In the genomic region with DNA sequence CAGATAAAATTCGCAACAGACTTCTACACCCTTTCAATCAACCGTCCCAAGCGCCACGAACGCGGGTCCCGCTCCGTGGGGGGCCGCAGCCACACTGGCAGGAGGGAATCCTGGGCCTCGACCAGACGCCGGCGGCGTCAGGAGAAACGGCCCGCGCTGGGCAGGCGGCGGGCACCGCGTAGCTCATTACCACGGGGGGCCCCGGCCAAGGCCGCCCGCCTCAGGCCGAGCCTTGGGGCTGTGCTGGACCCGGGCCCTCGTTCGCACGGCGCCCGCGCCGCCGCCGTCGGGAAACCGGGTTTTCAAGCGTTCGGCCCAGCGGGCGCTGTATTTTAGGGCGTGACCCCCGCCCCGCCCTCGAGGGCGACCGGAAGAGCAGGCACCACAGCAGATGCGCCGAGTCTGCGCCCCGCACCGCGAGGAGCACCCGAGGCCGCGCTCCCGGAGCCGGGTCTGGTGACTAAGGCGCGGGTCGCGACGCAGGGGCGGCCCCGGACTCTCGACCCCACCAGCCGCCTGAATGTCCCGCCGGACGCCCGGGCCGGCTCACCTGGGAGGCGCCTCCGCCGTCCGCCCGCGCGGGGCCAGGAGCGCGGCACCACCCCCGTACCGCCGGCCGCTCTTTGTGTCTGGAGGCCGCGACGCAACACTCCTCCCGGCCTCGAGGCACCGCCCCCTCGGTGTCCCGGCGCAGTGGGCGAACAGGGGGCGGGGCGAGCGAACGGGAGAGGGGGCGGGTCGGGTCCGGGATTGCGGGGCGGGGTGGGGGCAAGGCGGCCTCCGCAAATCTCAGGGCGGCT, we compare ENCODE assay signal across 1 cellular context.
TF ChIP-seq lines count a peak whose summit lies in the region.

A gene (minus strand): TSS at position 627 of the 800 bp plus-strand sequence. CDS start 58,944 bp downstream, outside the sequence.

TF ChIP-seq in HepG2, 621 proteins besides CTCF, POLR2A, EP300 and RAD21 (continued from another document and continues in another):
- TF ChIP-seq, protein P1, sequence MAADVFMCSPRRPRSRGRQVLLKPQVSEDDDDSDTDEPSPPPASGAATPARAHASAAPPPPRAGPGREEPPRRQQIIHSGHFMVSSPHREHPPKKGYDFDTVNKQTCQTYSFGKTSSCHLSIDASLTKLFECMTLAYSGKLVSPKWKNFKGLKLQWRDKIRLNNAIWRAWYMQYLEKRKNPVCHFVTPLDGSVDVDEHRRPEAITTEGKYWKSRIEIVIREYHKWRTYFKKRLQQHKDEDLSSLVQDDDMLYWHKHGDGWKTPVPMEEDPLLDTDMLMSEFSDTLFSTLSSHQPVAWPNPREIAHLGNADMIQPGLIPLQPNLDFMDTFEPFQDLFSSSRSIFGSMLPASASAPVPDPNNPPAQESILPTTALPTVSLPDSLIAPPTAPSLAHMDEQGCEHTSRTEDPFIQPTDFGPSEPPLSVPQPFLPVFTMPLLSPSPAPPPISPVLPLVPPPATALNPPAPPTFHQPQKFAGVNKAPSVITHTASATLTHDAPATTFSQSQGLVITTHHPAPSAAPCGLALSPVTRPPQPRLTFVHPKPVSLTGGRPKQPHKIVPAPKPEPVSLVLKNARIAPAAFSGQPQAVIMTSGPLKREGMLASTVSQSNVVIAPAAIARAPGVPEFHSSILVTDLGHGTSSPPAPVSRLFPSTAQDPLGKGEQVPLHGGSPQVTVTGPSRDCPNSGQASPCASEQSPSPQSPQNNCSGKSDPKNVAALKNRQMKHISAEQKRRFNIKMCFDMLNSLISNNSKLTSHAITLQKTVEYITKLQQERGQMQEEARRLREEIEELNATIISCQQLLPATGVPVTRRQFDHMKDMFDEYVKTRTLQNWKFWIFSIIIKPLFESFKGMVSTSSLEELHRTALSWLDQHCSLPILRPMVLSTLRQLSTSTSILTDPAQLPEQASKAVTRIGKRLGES (CRISPR knock-in tag; IDR thresholded peaks at IDR 0.05; ENCODE audit: borderline replicate concordance): 0 out of 2 replicates have a peak, but pooled peaks have one; percentile 77
- peak; percentile 20 for TF ChIP-seq HNF4G (IDR thresholded peaks at IDR 0.05; ENCODE audit: borderline replicate concordance, low read depth, low read length)
- peak; percentile 47 for TF ChIP-seq HNF4G (CRISPR knock-in tag; IDR thresholded peaks at IDR 0.05; ENCODE audit: borderline replicate concordance, low read depth)
- TF ChIP-seq TBX3 (IDR thresholded peaks at IDR 0.05; ENCODE audit: borderline replicate concordance): no peak
- TF ChIP-seq, protein P2, sequence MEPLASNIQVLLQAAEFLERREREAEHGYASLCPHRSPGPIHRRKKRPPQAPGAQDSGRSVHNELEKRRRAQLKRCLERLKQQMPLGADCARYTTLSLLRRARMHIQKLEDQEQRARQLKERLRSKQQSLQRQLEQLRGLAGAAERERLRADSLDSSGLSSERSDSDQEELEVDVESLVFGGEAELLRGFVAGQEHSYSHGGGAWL (CRISPR knock-in tag; IDR thresholded peaks at IDR 0.05): peak; percentile 94
- TF ChIP-seq, protein P3, sequence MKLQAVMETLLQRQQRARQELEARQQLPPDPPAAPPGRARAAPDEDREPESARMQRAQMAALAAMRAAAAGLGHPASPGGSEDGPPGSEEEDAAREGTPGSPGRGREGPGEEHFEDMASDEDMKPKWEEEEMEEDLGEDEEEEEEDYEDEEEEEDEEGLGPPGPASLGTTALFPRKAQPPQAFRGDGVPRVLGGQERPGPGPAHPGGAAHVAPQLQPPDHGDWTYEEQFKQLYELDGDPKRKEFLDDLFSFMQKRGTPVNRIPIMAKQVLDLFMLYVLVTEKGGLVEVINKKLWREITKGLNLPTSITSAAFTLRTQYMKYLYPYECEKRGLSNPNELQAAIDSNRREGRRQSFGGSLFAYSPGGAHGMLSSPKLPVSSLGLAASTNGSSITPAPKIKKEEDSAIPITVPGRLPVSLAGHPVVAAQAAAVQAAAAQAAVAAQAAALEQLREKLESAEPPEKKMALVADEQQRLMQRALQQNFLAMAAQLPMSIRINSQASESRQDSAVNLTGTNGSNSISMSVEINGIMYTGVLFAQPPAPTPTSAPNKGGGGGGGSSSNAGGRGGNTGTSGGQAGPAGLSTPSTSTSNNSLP (IDR thresholded peaks at IDR 0.05; ENCODE audit: low read depth, low read length): no peak
- TF ChIP-seq, protein P4, sequence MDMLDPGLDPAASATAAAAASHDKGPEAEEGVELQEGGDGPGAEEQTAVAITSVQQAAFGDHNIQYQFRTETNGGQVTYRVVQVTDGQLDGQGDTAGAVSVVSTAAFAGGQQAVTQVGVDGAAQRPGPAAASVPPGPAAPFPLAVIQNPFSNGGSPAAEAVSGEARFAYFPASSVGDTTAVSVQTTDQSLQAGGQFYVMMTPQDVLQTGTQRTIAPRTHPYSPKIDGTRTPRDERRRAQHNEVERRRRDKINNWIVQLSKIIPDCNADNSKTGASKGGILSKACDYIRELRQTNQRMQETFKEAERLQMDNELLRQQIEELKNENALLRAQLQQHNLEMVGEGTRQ (IDR thresholded peaks at IDR 0.05; ENCODE audit: low read depth, low read length): no peak
- TF ChIP-seq, protein P4 (CRISPR knock-in tag; IDR thresholded peaks at IDR 0.05; ENCODE audit: borderline replicate concordance): 0 out of 2 replicates have a peak, but pooled peaks have one; percentile 8
- TF ChIP-seq, protein P5, sequence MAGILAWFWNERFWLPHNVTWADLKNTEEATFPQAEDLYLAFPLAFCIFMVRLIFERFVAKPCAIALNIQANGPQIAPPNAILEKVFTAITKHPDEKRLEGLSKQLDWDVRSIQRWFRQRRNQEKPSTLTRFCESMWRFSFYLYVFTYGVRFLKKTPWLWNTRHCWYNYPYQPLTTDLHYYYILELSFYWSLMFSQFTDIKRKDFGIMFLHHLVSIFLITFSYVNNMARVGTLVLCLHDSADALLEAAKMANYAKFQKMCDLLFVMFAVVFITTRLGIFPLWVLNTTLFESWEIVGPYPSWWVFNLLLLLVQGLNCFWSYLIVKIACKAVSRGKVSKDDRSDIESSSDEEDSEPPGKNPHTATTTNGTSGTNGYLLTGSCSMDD (CRISPR knock-in tag; IDR thresholded peaks at IDR 0.05): 0 out of 2 replicates have a peak, but pooled peaks have one; percentile 30
- no peak; the same call in 1 of the 2 replicates for TF ChIP-seq MIER3 (CRISPR knock-in tag; IDR thresholded peaks at IDR 0.05; ENCODE audit: borderline replicate concordance)
- no peak for TF ChIP-seq GABPA (IDR thresholded peaks at IDR 0.05; ENCODE audit: low read depth, low read length)
- peak; percentile 34; the same call in 1 of the 2 replicates for TF ChIP-seq GABPA (CRISPR knock-in tag; IDR thresholded peaks at IDR 0.05; ENCODE audit: low read depth)
- no peak for TF ChIP-seq STAT5B (CRISPR knock-in tag; IDR thresholded peaks at IDR 0.05)
- TF ChIP-seq MZF1 (CRISPR knock-in tag; IDR thresholded peaks at IDR 0.05; ENCODE audit: borderline replicate concordance): no peak
- TF ChIP-seq ZNF317 (CRISPR knock-in tag; IDR thresholded peaks at IDR 0.05): no peak
- TF ChIP-seq, protein P6, sequence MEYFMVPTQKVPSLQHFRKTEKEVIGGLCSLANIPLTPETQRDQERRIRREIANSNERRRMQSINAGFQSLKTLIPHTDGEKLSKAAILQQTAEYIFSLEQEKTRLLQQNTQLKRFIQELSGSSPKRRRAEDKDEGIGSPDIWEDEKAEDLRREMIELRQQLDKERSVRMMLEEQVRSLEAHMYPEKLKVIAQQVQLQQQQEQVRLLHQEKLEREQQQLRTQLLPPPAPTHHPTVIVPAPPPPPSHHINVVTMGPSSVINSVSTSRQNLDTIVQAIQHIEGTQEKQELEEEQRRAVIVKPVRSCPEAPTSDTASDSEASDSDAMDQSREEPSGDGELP (IDR thresholded peaks at IDR 0.05; ENCODE audit: borderline replicate concordance, low read depth): peak; percentile 58; the same call in 1 of the 2 replicates
- TF ChIP-seq ZNF205 (CRISPR knock-in tag; IDR thresholded peaks at IDR 0.05): peak; percentile 28; the same call in 1 of the 2 replicates
- no peak; the same call in 1 of the 2 replicates for TF ChIP-seq ZNF431 (CRISPR knock-in tag; IDR thresholded peaks at IDR 0.05; ENCODE audit: borderline replicate concordance, low read depth)
- TF ChIP-seq ZMYM2 (CRISPR knock-in tag; IDR thresholded peaks at IDR 0.05): no peak
- peak; percentile 89 for TF ChIP-seq ZNF678 (CRISPR knock-in tag; IDR thresholded peaks at IDR 0.05)
- no peak for TF ChIP-seq ZNF10 (CRISPR knock-in tag; IDR thresholded peaks at IDR 0.05; ENCODE audit: borderline replicate concordance, low read depth)
- TF ChIP-seq NR2C2 (CRISPR knock-in tag; IDR thresholded peaks at IDR 0.05; ENCODE audit: borderline replicate concordance): peak; percentile 84
- TF ChIP-seq, protein P7, sequence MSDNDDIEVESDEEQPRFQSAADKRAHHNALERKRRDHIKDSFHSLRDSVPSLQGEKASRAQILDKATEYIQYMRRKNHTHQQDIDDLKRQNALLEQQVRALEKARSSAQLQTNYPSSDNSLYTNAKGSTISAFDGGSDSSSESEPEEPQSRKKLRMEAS (IDR thresholded peaks at IDR 0.05): peak; percentile 26
- no peak for TF ChIP-seq ZSCAN9 (CRISPR knock-in tag; IDR thresholded peaks at IDR 0.05; ENCODE audit: borderline replicate concordance)
- no peak; the same call in 1 of the 2 replicates for TF ChIP-seq ZBTB20 (CRISPR knock-in tag; IDR thresholded peaks at IDR 0.05; ENCODE audit: borderline replicate concordance, low read depth)
- peak; percentile 49 for TF ChIP-seq HOXD1 (CRISPR knock-in tag; IDR thresholded peaks at IDR 0.05)
- TF ChIP-seq ZMYM3 (CRISPR knock-in tag; IDR thresholded peaks at IDR 0.05): no peak
- TF ChIP-seq SRF (IDR thresholded peaks at IDR 0.05; ENCODE audit: low read depth, low read length): no peak
- TF ChIP-seq ZMYM4 (CRISPR knock-in tag; IDR thresholded peaks at IDR 0.05): peak; percentile 74; the same call in 1 of the 2 replicates
- TF ChIP-seq, protein P8, sequence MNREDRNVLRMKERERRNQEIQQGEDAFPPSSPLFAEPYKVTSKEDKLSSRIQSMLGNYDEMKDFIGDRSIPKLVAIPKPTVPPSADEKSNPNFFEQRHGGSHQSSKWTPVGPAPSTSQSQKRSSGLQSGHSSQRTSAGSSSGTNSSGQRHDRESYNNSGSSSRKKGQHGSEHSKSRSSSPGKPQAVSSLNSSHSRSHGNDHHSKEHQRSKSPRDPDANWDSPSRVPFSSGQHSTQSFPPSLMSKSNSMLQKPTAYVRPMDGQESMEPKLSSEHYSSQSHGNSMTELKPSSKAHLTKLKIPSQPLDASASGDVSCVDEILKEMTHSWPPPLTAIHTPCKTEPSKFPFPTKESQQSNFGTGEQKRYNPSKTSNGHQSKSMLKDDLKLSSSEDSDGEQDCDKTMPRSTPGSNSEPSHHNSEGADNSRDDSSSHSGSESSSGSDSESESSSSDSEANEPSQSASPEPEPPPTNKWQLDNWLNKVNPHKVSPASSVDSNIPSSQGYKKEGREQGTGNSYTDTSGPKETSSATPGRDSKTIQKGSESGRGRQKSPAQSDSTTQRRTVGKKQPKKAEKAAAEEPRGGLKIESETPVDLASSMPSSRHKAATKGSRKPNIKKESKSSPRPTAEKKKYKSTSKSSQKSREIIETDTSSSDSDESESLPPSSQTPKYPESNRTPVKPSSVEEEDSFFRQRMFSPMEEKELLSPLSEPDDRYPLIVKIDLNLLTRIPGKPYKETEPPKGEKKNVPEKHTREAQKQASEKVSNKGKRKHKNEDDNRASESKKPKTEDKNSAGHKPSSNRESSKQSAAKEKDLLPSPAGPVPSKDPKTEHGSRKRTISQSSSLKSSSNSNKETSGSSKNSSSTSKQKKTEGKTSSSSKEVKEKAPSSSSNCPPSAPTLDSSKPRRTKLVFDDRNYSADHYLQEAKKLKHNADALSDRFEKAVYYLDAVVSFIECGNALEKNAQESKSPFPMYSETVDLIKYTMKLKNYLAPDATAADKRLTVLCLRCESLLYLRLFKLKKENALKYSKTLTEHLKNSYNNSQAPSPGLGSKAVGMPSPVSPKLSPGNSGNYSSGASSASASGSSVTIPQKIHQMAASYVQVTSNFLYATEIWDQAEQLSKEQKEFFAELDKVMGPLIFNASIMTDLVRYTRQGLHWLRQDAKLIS (CRISPR knock-in tag; IDR thresholded peaks at IDR 0.05): no peak; the same call in 1 of the 2 replicates
- TF ChIP-seq RAD51 (IDR thresholded peaks at IDR 0.05; ENCODE audit: borderline replicate concordance): no peak
- TF ChIP-seq, protein P9, sequence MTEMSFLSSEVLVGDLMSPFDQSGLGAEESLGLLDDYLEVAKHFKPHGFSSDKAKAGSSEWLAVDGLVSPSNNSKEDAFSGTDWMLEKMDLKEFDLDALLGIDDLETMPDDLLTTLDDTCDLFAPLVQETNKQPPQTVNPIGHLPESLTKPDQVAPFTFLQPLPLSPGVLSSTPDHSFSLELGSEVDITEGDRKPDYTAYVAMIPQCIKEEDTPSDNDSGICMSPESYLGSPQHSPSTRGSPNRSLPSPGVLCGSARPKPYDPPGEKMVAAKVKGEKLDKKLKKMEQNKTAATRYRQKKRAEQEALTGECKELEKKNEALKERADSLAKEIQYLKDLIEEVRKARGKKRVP (CRISPR knock-in tag; IDR thresholded peaks at IDR 0.05): 0 out of 4 replicates have a peak, but pooled peaks of 1 of the 2 experiments have one; percentile 47
- TF ChIP-seq MXI1 (IDR thresholded peaks at IDR 0.05; ENCODE audit: borderline replicate concordance, low read depth, low read length): peak; percentile 55; the same call in 1 of the 3 replicates
- TF ChIP-seq ZNF619 (CRISPR knock-in tag; IDR thresholded peaks at IDR 0.05): peak; percentile 81; the same call in 1 of the 2 replicates
- TF ChIP-seq, protein P10, sequence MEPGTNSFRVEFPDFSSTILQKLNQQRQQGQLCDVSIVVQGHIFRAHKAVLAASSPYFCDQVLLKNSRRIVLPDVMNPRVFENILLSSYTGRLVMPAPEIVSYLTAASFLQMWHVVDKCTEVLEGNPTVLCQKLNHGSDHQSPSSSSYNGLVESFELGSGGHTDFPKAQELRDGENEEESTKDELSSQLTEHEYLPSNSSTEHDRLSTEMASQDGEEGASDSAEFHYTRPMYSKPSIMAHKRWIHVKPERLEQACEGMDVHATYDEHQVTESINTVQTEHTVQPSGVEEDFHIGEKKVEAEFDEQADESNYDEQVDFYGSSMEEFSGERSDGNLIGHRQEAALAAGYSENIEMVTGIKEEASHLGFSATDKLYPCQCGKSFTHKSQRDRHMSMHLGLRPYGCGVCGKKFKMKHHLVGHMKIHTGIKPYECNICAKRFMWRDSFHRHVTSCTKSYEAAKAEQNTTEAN (CRISPR knock-in tag; conservative IDR thresholded peaks at IDR 0.05): peak; percentile 85
- TF ChIP-seq NR2F6 (IDR thresholded peaks at IDR 0.05): no peak
- peak; percentile 47; the same call in 1 of the 2 replicates for TF ChIP-seq NR2F6 (CRISPR knock-in tag; IDR thresholded peaks at IDR 0.05)
- TF ChIP-seq NR2F1 (CRISPR knock-in tag; IDR thresholded peaks at IDR 0.05): peak in 1 of 2 experiments; percentile 57; a peak in 2 of 4 replicates
- TF ChIP-seq, protein P11, sequence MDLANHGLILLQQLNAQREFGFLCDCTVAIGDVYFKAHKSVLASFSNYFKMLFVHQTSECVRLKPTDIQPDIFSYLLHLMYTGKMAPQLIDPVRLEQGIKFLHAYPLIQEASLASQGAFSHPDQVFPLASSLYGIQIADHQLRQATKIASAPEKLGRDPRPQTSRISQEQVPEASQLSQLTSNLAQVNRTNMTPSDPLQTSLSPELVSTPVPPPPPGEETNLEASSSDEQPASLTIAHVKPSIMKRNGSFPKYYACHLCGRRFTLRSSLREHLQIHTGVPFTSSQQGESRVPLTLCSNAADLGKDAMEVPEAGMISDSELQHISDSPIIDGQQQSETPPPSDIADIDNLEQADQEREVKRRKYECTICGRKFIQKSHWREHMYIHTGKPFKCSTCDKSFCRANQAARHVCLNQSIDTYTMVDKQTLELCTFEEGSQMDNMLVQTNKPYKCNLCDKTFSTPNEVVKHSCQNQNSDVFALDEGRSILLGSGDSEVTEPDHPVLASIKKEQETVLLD (CRISPR knock-in tag; IDR thresholded peaks at IDR 0.05; ENCODE audit: low read depth): peak; percentile 89
